Comparison of ENCODE assay signal across 34 cellular contexts in the genomic region with DNA sequence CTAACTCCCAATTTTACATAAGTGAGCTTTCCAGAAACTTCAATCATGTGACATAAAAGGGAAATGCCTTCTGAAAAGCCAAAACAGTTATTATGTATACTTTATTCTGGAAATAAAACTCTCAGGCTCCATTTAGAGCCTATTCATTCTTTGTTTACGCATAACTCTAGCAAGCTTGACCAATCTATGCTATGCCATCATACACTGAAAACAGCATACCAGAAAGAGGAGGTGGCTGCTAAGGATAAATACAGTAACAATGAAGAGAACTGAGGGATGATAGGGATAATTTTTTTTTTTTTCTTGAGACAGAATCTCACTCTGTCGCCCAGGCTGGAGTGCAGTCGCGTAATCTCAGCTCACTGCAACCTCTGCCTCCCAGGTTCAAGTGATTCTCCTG. TPM values are rescaled to one million over a fixed set of nuclear protein-coding genes. Genes with fewer than 3 reads are reported as not detected.
"Had no signal": no experiment of that assay in that cellular context is flagged by ENCODE, and none has a peak within 500 bp of the region (broad histone marks: within the 10 kb centered on the region; RNA-seq: fewer than 3 reads in every experiment).

No MANE protein-coding gene starts in this region.

- DNase-seq: activated CD4-positive, alpha-beta T cell treated with anti-CD3 and anti-CD28 coated beads, Interleukin-2, amount 10 ng/mL, durations not matched to agents 7 days and 5 days; activated CD4-positive, alpha-beta T cell treated with anti-CD3 and anti-CD28 coated beads, Interleukin-2, amount 50 U/mL, for 48 hours; activated CD8-positive, alpha-beta T cell treated with anti-CD3 and anti-CD28 coated beads, Interleukin-2, amount 10 ng/mL, durations not matched to agents 7 days and 5 days; activated gamma-delta T cell; activated naive CD4-positive, alpha-beta T cell treated with Interleukin-2 at 50 U/mL for 16 hours; activated naive CD8-positive, alpha-beta T cell treated with anti-CD3 and anti-CD28 coated beads, Interleukin-2, amount 10 ng/mL, durations not matched to agents 7 days and 5 days; activated T-cell treated with anti-CD3 and anti-CD28 coated beads, Interleukin-2, amount 50 U/mL, for 24 hours; adrenal gland; anterior cingulate cortex; brain microvascular endothelial cell; central memory CD4-positive, alpha-beta T cell; MM.1S; MV-4-11; NCI-H1092; NCI-H1436 treated with DMSO at 0.1 percent for 48 hours; NCI-H187; NCI-H2029 treated with DMSO at 0.1 percent for 48 hours; NCI-H2107; NCI-H2171; NCI-H510A; NCI-H526; NCI-H774; SHP77; SK-N-SH had no signal

- H3K27me3 ChIP-seq: adrenal gland, brain microvascular endothelial cell, SJSA1 had no signal

- H3K27me3 Mint-ChIP-seq: activated CD4-positive, alpha-beta T cell treated with anti-CD3 and anti-CD28 coated beads, Interleukin-2, amount 10 ng/mL, durations not matched to agents 7 days and 5 days; activated naive CD4-positive, alpha-beta T cell treated with anti-CD3 and anti-CD28 coated beads, Interleukin-2, amount 50 U/mL, for 24 hours; activated T-cell treated with anti-CD3 and anti-CD28 coated beads, Interleukin-2, amount 50 U/mL, for 24 hours had no signal

- H3K36me3 ChIP-seq: adrenal gland, brain microvascular endothelial cell, SJSA1 had no signal

- ATAC-seq: activated CD8-positive, alpha-beta T cell treated with anti-CD3 and anti-CD28 coated beads, Interleukin-2, amount 10 ng/mL, durations not matched to agents 7 days and 5 days; Panc1 had no signal

- H3K4me1 Mint-ChIP-seq: activated CD4-positive, alpha-beta T cell treated with anti-CD3 and anti-CD28 coated beads, Interleukin-2, amount 10 ng/mL, durations not matched to agents 7 days and 5 days; activated naive CD4-positive, alpha-beta T cell treated with anti-CD3 and anti-CD28 coated beads, Interleukin-2, amount 50 U/mL, for 24 hours; activated naive CD8-positive, alpha-beta T cell treated with anti-CD3 and anti-CD28 coated beads, Interleukin-2, amount 10 ng/mL, durations not matched to agents 7 days and 5 days had no signal

- H3K4me3 Mint-ChIP-seq: activated CD4-positive, alpha-beta T cell treated with anti-CD3 and anti-CD28 coated beads, Interleukin-2, amount 10 ng/mL, durations not matched to agents 7 days and 5 days; activated CD8-positive, alpha-beta T cell treated with anti-CD3 and anti-CD28 coated beads, Interleukin-2, amount 10 ng/mL, durations not matched to agents 7 days and 5 days; activated naive CD4-positive, alpha-beta T cell treated with anti-CD3 and anti-CD28 coated beads, Interleukin-2, amount 50 U/mL, for 24 hours; activated naive CD8-positive, alpha-beta T cell treated with anti-CD3 and anti-CD28 coated beads, Interleukin-2, amount 10 ng/mL, durations not matched to agents 7 days and 5 days; activated T-cell treated with anti-CD3 and anti-CD28 coated beads, Interleukin-2, amount 50 U/mL, for 24 hours; T-helper 1 cell treated with Interleukin-12 subunit alpha and Interleukin-12 subunit beta and Interleukin-4 antibody, amounts not matched to agents 30 μg/mL and 1 μg/mL, for 36 hours; T-helper 2 cell treated with Interferon-gamma antibody and Interleukin-4, amounts not matched to agents 5 μg/mL and 100 μg/mL, for 36 hours had no signal

- H3K4me1 ChIP-seq: adrenal gland had no signal

- H3K9me3 ChIP-seq: adrenal gland, SJSA1, SK-N-SH had no signal

- FAIRE-seq: TTC549 had no signal

- H3K27ac ChIP-seq: adrenal gland, brain microvascular endothelial cell, KMS-11, SJSA1 had no signal

- H3K4me2 ChIP-seq: KMS-11, SK-N-SH had no signal

- H3K9me3 Mint-ChIP-seq: activated CD4-positive, alpha-beta T cell treated with anti-CD3 and anti-CD28 coated beads, Interleukin-2, amount 10 ng/mL, durations not matched to agents 7 days and 5 days; activated naive CD4-positive, alpha-beta T cell treated with anti-CD3 and anti-CD28 coated beads, Interleukin-2, amount 50 U/mL, for 24 hours; activated T-cell treated with anti-CD3 and anti-CD28 coated beads, Interleukin-2, amount 50 U/mL, for 24 hours; activated T-helper 2 cell treated with anti-CD3 and anti-CD28 coated beads, Interferon-gamma antibody, Interleukin-2, Interleukin-4, amounts not matched to agents 10 μg/mL and 5 μg/mL and 100 μg/mL, durations not matched to agents 14 hours and 24 hours and 36 hours; T-helper 1 cell treated with Interleukin-12 subunit alpha and Interleukin-12 subunit beta and Interleukin-4 antibody, amounts not matched to agents 30 μg/mL and 1 μg/mL, for 36 hours; T-helper 2 cell treated with Interferon-gamma antibody and Interleukin-4, amounts not matched to agents 5 μg/mL and 100 μg/mL, for 36 hours had no signal

- H3K9ac ChIP-seq: KMS-11, SK-N-SH had no signal

- H3K27ac Mint-ChIP-seq: activated CD4-positive, alpha-beta T cell treated with anti-CD3 and anti-CD28 coated beads, Interleukin-2, amount 10 ng/mL, durations not matched to agents 7 days and 5 days; activated CD8-positive, alpha-beta T cell treated with anti-CD3 and anti-CD28 coated beads, Interleukin-2, amount 10 ng/mL, durations not matched to agents 7 days and 5 days; activated naive CD4-positive, alpha-beta T cell treated with anti-CD3 and anti-CD28 coated beads, Interleukin-2, amount 50 U/mL, for 24 hours; activated naive CD8-positive, alpha-beta T cell treated with anti-CD3 and anti-CD28 coated beads, Interleukin-2, amount 10 ng/mL, durations not matched to agents 7 days and 5 days; activated T-cell treated with anti-CD3 and anti-CD28 coated beads, Interleukin-2, amount 50 U/mL, for 24 hours; activated T-helper 2 cell treated with anti-CD3 and anti-CD28 coated beads, Interferon-gamma antibody, Interleukin-2, Interleukin-4, amounts not matched to agents 10 μg/mL and 5 μg/mL and 100 μg/mL, durations not matched to agents 14 hours and 24 hours and 36 hours; T-helper 1 cell treated with Interleukin-12 subunit alpha and Interleukin-12 subunit beta and Interleukin-4 antibody, amounts not matched to agents 30 μg/mL and 1 μg/mL, for 36 hours; T-helper 2 cell treated with Interferon-gamma antibody and Interleukin-4, amounts not matched to agents 5 μg/mL and 100 μg/mL, for 36 hours had no signal

- H3K4me3 ChIP-seq: adrenal gland, SJSA1 had no signal

RNA-seq across cellular contexts. Expression of a gene that starts 50.1 kb away (rescaled TPM):
- total RNA-seq: activated CD8-positive, alpha-beta T cell treated with anti-CD3 and anti-CD28 coated beads, Interleukin-2, amount 10 ng/mL, durations not matched to agents 7 days and 5 days; activated T-helper 2 cell treated with anti-CD3 and anti-CD28 coated beads, Interferon-gamma antibody, Interleukin-2, Interleukin-4, amounts not matched to agents 10 μg/mL and 5 μg/mL and 100 μg/mL, durations not matched to agents 14 hours and 24 hours and 36 hours; adrenal gland; LHCN-M2; RPMI7951; SJSA1 had no signal
